In genomic region chr3:72299321-72299802, GRCh38 we compare ENCODE assay signal across 16 cellular contexts.
DNase-seq lines count a peak whose midpoint lies in the region; ATAC-seq and TF ChIP-seq lines count a peak whose summit lies in the region.
"Had no signal": no experiment of that assay in that cellular context is flagged by ENCODE, and none has a peak within 500 bp of the region (broad histone marks: within the 10 kb centered on the region; RNA-seq: fewer than 3 reads in every experiment).

No MANE protein-coding gene starts in this region.

- no peaks in the 10 kb centered on the region for H3K9me3 Mint-ChIP-seq in natural killer cell treated with Interleukin-12 subunit alpha and Interleukin-12 subunit beta and Interleukin-15 and Interleukin-18, amount 100 ng/mL, for 72 hours
- no peaks in the 10 kb centered on the region for H3K9me3 Mint-ChIP-seq in natural killer cell

- TF ChIP-seq CTCF in natural killer cell (IDR thresholded peaks at IDR 0.05) (no peak), fibroblast of pulmonary artery (IDR thresholded peaks at IDR 0.05; ENCODE audit: low read length, missing control alignments) (no peak)

- no peaks in the 10 kb centered on the region for H3K4me1 Mint-ChIP-seq in natural killer cell treated with Interleukin-12 subunit alpha and Interleukin-12 subunit beta and Interleukin-15 and Interleukin-18, amount 100 ng/mL, for 72 hours (ENCODE audit: low read depth in 2 of 2)
- no peaks in the 10 kb centered on the region for H3K4me1 Mint-ChIP-seq in natural killer cell

- ATAC-seq in natural killer cell treated with Interleukin-12 subunit alpha and Interleukin-12 subunit beta and Interleukin-15 and Interleukin-18, amount 100 ng/mL, for 72 hours, result no peak
- ATAC-seq in natural killer cell (no peak), GM21576 (IDR thresholded peaks at IDR 0.05; ENCODE audit: unreplicated experiment) (no peak)

- no peak overlapping the region for H3K27ac Mint-ChIP-seq in natural killer cell treated with Interleukin-12 subunit alpha and Interleukin-12 subunit beta and Interleukin-15 and Interleukin-18, amount 100 ng/mL, for 72 hours
- no peak overlapping the region for H3K27ac Mint-ChIP-seq in natural killer cell

- intact Hi-C loops in natural killer cell (cut with micrococcal nuclease), result no loop called here

- H3K4me3 ChIP-seq in fibroblast of pulmonary artery (replicated peaks; ENCODE audit: low read depth, low read length), result no peak overlapping the region
- H3K4me3 ChIP-seq: lung, ovary, SJCRH30 had no signal

- no peak overlapping the region for H3K4me3 Mint-ChIP-seq in natural killer cell treated with Interleukin-12 subunit alpha and Interleukin-12 subunit beta and Interleukin-15 and Interleukin-18, amount 100 ng/mL, for 72 hours
- H3K4me3 Mint-ChIP-seq in natural killer cell, result no peak overlapping the region

- peak; percentile 31 for DNase-seq in natural killer cell treated with Interleukin-12 subunit alpha and Interleukin-12 subunit beta and Interleukin-15 and Interleukin-18, amount 100 ng/mL, for 72 hours (ENCODE audit: low spot score)
- DNase-seq in natural killer cell, result no peak
- DNase-seq in T1000 (lab: John Stamatoyannopoulos, UW), result peak; percentile 25
- DNase-seq in fibroblast of pulmonary artery (ENCODE audit: low read depth), result peak; percentile 86
- no peak for DNase-seq in ecto neural progenitor cell (ENCODE audit: low spot score)
- no peak for DNase-seq in activated CD4-positive, alpha-beta T cell treated with anti-CD3 and anti-CD28 coated beads for 4 hours
- no peak for DNase-seq in kidney tubule cell (ENCODE audit: low spot score)
- DNase-seq: activated CD4-positive, CD25-positive, alpha-beta regulatory T cell; DMS53; effector CD8-positive, alpha-beta T cell; NCI-H1436 treated with DMSO at 0.1 percent for 48 hours; NK-92 treated with Interleukin-12 subunit alpha and Interleukin-12 subunit beta, amount 100 ng/mL, for 24 hours; ovary; SJCRH30 had no signal

- peaks cover 0 to 9% of the 10 kb centered on the region in 2 donors for H3K27me3 Mint-ChIP-seq in natural killer cell treated with Interleukin-12 subunit alpha and Interleukin-12 subunit beta and Interleukin-15 and Interleukin-18, amount 100 ng/mL, for 72 hours
- peaks cover 0 to 2% of the 10 kb centered on the region in 2 donors for H3K27me3 Mint-ChIP-seq in natural killer cell (ENCODE audit: low read depth in 2 of 2)

- H3K36me3 Mint-ChIP-seq in natural killer cell treated with Interleukin-12 subunit alpha and Interleukin-12 subunit beta and Interleukin-15 and Interleukin-18, amount 100 ng/mL, for 72 hours, result no peaks in the 10 kb centered on the region
- H3K36me3 Mint-ChIP-seq in natural killer cell, result no peaks in the 10 kb centered on the region

Comparison
In these comparisons a context has a peak if more than half of its experiments do, and no peak if none do; other contexts are left out.
1. DNase-seq: peak in natural killer cell treated with Interleukin-12 subunit alpha and Interleukin-12 subunit beta and Interleukin-15 and Interleukin-18, amount 100 ng/mL, for 72 hours (single experiment), T1000 (single experiment) and fibroblast of pulmonary artery (single experiment); none in natural killer cell (single experiment), ecto neural progenitor cell (single experiment), activated CD4-positive, alpha-beta T cell treated with anti-CD3 and anti-CD28 coated beads for 4 hours (0 of 2) and kidney tubule cell (single experiment).